8 cellular contexts compared by ENCODE assay signal in the genomic region with DNA sequence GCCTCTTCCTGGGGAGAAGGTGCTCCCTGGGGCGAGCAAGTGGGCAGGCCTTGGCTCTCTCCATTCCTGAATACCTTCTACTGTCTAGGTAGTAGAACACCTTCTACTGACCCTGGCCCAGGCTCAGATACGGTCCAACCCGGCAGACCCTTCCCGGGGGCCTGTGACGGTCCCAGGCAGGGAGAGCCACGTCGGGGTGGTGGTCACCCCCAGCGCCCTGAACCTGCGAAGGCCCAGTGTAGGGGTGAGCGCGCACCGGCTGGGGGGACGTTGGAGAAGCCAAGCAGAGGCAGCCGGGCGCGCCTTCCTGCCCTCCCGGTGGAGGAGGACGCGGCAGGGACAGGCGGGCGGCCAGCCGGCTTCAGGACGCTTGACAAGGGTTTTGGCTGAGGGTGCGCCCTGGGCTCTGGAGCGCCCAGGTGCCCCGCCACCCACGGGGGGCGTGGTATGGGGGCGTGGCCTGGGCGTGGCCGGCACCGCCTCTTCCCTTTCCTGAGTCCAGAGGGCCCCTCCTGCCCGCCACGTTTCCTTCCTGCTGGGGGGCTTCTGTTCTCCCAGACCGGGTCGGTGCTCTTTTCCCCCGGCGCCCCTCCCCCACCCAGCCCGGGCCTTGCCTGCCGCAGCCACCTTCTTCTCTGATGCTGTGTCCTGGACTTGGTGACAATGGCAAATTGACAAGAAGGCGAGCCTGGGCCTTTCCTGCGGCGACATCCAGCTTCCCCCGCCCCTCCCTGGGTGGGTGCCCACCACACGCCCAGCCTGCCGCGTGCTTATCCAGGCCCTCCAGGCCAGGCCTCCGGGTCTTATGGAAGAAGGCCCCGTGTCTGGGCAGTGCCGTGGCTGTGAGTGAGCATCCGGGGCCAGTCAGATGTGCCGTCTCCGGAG. TPM values are rescaled to one million over a fixed set of nuclear protein-coding genes. Genes with fewer than 3 reads are reported as not detected.
DNase-seq lines count a peak whose midpoint lies in the region; ATAC-seq and TF ChIP-seq lines count a peak whose summit lies in the region.

No MANE protein-coding gene starts in this region.

- no peaks in the 10 kb centered on the region for H3K27me3 ChIP-seq in Karpas-422 (ENCODE audit: low read length)

- POLR2A ChIA-PET in WTC11 (lab: Charles Lee) = interaction anchor here (0.7 to 1.0 kb wide), 2 partner anchors 9 to 63 kb away, joined by 3 to 4 read pairs; no protein-coding TSS in a partner anchor

- H3K9me3 Mint-ChIP-seq in WTC11 = no peaks in the 10 kb centered on the region
- H3K9me3 Mint-ChIP-seq in central memory CD8-positive, alpha-beta T cell = no peaks in the 10 kb centered on the region

- H3K9me3 ChIP-seq in mucosa of descending colon (no peaks in the 10 kb centered on the region), Karpas-422 (ENCODE audit: low read length) (no peaks in the 10 kb centered on the region)

- no peaks in the 10 kb centered on the region for H3K36me3 Mint-ChIP-seq in WTC11
- peaks cover 5% of the 10 kb centered on the region for H3K36me3 Mint-ChIP-seq in central memory CD8-positive, alpha-beta T cell (ENCODE audit: insufficient read depth)

- no peak overlapping the region for H2AFZ ChIP-seq in Karpas-422 (ENCODE audit: low read length)

- intact Hi-C loops in mucosa of descending colon (cut with DNase I, micrococcal nuclease) = no loop called here

- CTCF ChIA-PET in WTC11 (lab: Charles Lee) = interaction anchor here (0.6 to 1.7 kb wide), 5 partner anchors 15 to 63 kb away, joined by 3 to 22 read pairs (median 4); no protein-coding TSS in a partner anchor

- H3K4me1 Mint-ChIP-seq in WTC11 = peaks cover 11% of the 10 kb centered on the region
- peaks cover 6% of the 10 kb centered on the region for H3K4me1 Mint-ChIP-seq in central memory CD8-positive, alpha-beta T cell

- H4K20me1 ChIP-seq in Karpas-422 (ENCODE audit: insufficient read depth, low read depth, low read length) = no peaks in the 10 kb centered on the region

- H3K36me3 ChIP-seq in mucosa of descending colon (ENCODE audit: low read depth) (no peaks in the 10 kb centered on the region), Karpas-422 (ENCODE audit: insufficient read depth, low read length) (no peaks in the 10 kb centered on the region)

- H3K9ac ChIP-seq in Karpas-422 (ENCODE audit: low read length) = no peak overlapping the region

- H3K79me2 ChIP-seq in Karpas-422 (ENCODE audit: low read length) = no peaks in the 10 kb centered on the region

- H3K27ac Mint-ChIP-seq in WTC11 = no peak overlapping the region
- peak overlapping the region; percentile 85 for H3K27ac Mint-ChIP-seq in central memory CD8-positive, alpha-beta T cell (ENCODE audit: low read depth)

- no peaks in the 10 kb centered on the region for H3K9me2 ChIP-seq in Karpas-422 (replicated peaks; ENCODE audit: insufficient read depth, low read length)

- H3K4me2 ChIP-seq in Karpas-422 (ENCODE audit: low read depth, low read length, poor library complexity, severe bottlenecking) = no peak overlapping the region

- H3K4me3 Mint-ChIP-seq in WTC11 = peak overlapping the region; percentile 62
- H3K4me3 Mint-ChIP-seq in central memory CD8-positive, alpha-beta T cell = peak overlapping the region; percentile 85

- H3K27ac ChIP-seq in Karpas-422 (ENCODE audit: low read length) = no peak overlapping the region

- H3K4me3 ChIP-seq in GM08714 (ENCODE audit: low read length) = peak overlapping the region; percentile 61; the same call in 1 of the 2 replicates
- H3K4me3 ChIP-seq in mucosa of descending colon = no peak overlapping the region
- no peak overlapping the region for H3K4me3 ChIP-seq in Karpas-422 (ENCODE audit: low read length)

- ATAC-seq in HG02884 (IDR thresholded peaks at IDR 0.05; ENCODE audit: unreplicated experiment) (peak; percentile 78), WTC11 (peak; percentile 86), mucosa of descending colon (peak; percentile 97)
- peak; percentile 75 for ATAC-seq in central memory CD8-positive, alpha-beta T cell (replicated peaks; ENCODE audit: extremely low read depth, poor library complexity, severe bottlenecking)

- H3K4me1 ChIP-seq in mucosa of descending colon (ENCODE audit: low read depth) (no peaks in the 10 kb centered on the region), Karpas-422 (ENCODE audit: low read length) (no peaks in the 10 kb centered on the region)

- no peak for TF ChIP-seq CTCF in WTC11 (IDR thresholded peaks at IDR 0.05)
- no peak for TF ChIP-seq CTCF in mucosa of descending colon (IDR thresholded peaks at IDR 0.05)

- H3K27me3 Mint-ChIP-seq in WTC11 (ENCODE audit: low read depth) = no peaks in the 10 kb centered on the region
- no peaks in the 10 kb centered on the region for H3K27me3 Mint-ChIP-seq in central memory CD8-positive, alpha-beta T cell

- DNase-seq in WTC11 (ENCODE audit: low spot score) = peak; percentile 81
- DNase-seq in central memory CD8-positive, alpha-beta T cell (ENCODE audit: low spot score in 2 of 2) = peak; percentile 37 to 52
- DNase-seq in mucosa of descending colon = peak; percentile 90 to 94 (median 93)
- peak; percentile 42 to 67 for DNase-seq in stimulated activated CD8-positive, alpha-beta memory T cell treated with anti-CD3 and anti-CD28 coated beads, Interleukin-7, amount 100 ng/mL, for 4 hours (ENCODE audit: low read depth in 2 of 2)
- DNase-seq in Karpas-422 = no peak
- DNase-seq in NCI-H2171 treated with DMSO at 0.1 percent for 48 hours (lab: John Stamatoyannopoulos, UW) = no peak

TF ChIP-seq in WTC11, 78 proteins besides CTCF, POLR2A, EP300 and RAD21 (continues in another document):
- TF ChIP-seq ZNF425 (CRISPR knock-in tag; conservative IDR thresholded peaks at IDR 0.05) (no peak), ZNF281 (CRISPR knock-in tag; IDR thresholded peaks at IDR 0.05) (0 out of 2 replicates have a peak, but pooled peaks have one; percentile 13), MYBL2 (CRISPR knock-in tag; IDR thresholded peaks at IDR 0.05) (0 out of 2 replicates have a peak, but pooled peaks have one; percentile 37), HMGA2 (CRISPR knock-in tag; IDR thresholded peaks at IDR 0.05) (no peak), ZNF121 (CRISPR knock-in tag; IDR thresholded peaks at IDR 0.05) (peak; percentile 96), MAX (CRISPR knock-in tag; IDR thresholded peaks at IDR 0.05) (0 out of 2 replicates have a peak, but pooled peaks have one; percentile 60), ZNF232 (CRISPR knock-in tag; IDR thresholded peaks at IDR 0.05) (no peak), SP1 (CRISPR knock-in tag; conservative IDR thresholded peaks at IDR 0.05) (peak; percentile 95), CBFB (CRISPR knock-in tag; IDR thresholded peaks at IDR 0.05; ENCODE audit: low read depth) (0 out of 2 replicates have a peak, but pooled peaks have one; percentile 9), ZBTB21 (CRISPR knock-in tag; IDR thresholded peaks at IDR 0.05; ENCODE audit: borderline replicate concordance) (0 out of 2 replicates have a peak, but pooled peaks have one; percentile 54), SMAD4 (CRISPR knock-in tag; IDR thresholded peaks at IDR 0.05) (no peak)

RNA-seq across cellular contexts. Expression of gene PPP1R13B, which starts 24.5 kb away (rescaled TPM):
- 9.3 to 10.3 TPM (median 10.0 TPM) in 3 replicates for total RNA-seq in WTC11 (2021)
- 10 to 100 TPM; 49.6 to 65.5 (median 52.1) TPM for total RNA-seq in mucosa of descending colon
- 3.0 and 3.6 TPM in 2 replicates for total RNA-seq in Karpas-422 (2014; rRNA removed; shearing (Covaris generic); ENCODE audit: low replicate concordance)

RNA-seq across cellular contexts. Expression of gene TDRD9, which starts 56.4 kb away (rescaled TPM):
- total RNA-seq in WTC11 (2021) = 0.05 to 0.17 TPM in 2 of 3 replicates, not detected in the other
- under 1 TPM; 0.39 to 0.98 (median 0.63) TPM for total RNA-seq in mucosa of descending colon
- total RNA-seq in Karpas-422 (2014; rRNA removed; shearing (Covaris generic); ENCODE audit: low replicate concordance) = not detected in 2 replicates

Comparison
In these comparisons a context has a peak if more than half of its experiments do, and no peak if none do; other contexts are left out.
1. DNase-seq: peak in WTC11 (single experiment), central memory CD8-positive, alpha-beta T cell (2 of 2), mucosa of descending colon (3 of 3) and stimulated activated CD8-positive, alpha-beta memory T cell treated with anti-CD3 and anti-CD28 coated beads, Interleukin-7, amount 100 ng/mL, for 4 hours (2 of 2); none in Karpas-422 (single experiment) and NCI-H2171 treated with DMSO at 0.1 percent for 48 hours (single experiment).
2. Peak in every context shown above with its lines, with median percentiles within 50 percentile points of each other: ATAC-seq.